In the genomic region with DNA sequence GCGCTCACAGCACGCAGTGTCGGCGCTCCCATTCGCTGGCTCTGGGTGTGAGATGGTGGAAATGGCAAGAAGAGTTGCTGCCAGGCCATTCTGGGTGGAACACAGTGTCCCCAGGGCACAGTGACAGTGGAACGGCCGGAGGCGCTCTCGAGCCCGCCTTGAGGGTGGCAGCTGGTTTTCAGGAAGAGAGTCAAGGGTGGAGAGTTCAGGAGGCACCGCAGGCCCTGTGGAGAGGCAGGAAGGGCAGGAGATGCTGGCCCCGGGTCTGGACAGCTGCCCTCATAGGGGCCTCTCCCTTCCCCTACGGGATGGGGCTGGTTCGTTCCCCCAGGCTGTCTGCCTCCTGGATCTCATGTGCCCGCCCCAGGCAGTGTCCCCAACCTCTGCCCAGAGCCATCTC, we compare ENCODE assay signal across 1 cellular context.
TF ChIP-seq lines count a peak whose summit lies in the region.

No MANE protein-coding gene starts in this region.

TF ChIP-seq in H1, 55 proteins besides CTCF, POLR2A, EP300 and RAD21:
- no peak for TF ChIP-seq SP4 (IDR thresholded peaks at IDR 0.05; ENCODE audit: low read length)
- no peak for TF ChIP-seq EZH2 (IDR thresholded peaks at IDR 0.05; ENCODE audit: low read depth, low read length, severe bottlenecking)
- no peak for TF ChIP-seq GABPA (IDR thresholded peaks at IDR 0.05; ENCODE audit: borderline replicate concordance, insufficient read depth, low read length)
- no peak for TF ChIP-seq PHF8 (conservative IDR thresholded peaks at IDR 0.05; ENCODE audit: low read depth, low read length)
- no peak for TF ChIP-seq KDM4A (IDR thresholded peaks at IDR 0.05; ENCODE audit: low read depth, low read length, severe bottlenecking)
- TF ChIP-seq ZNF274 (IDR thresholded peaks at IDR 0.05; ENCODE audit: borderline replicate concordance, extremely low read depth, low read length), result no peak
- TF ChIP-seq TAF7 (optimal IDR thresholded peaks at IDR 0.05; ENCODE audit: borderline replicate concordance, low read depth, low read length), result no peak
- TF ChIP-seq CHD2 (IDR thresholded peaks at IDR 0.05; ENCODE audit: low read length), result no peak
